ENCODE assay signal across 8 cellular contexts in genomic region chr20:25136643-25137559, GRCh38. TPM values are rescaled to one million over a fixed set of nuclear protein-coding genes. Genes with fewer than 3 reads are reported as not detected.
DNase-seq lines count a peak whose midpoint lies in the region; ATAC-seq and TF ChIP-seq lines count a peak whose summit lies in the region.

No MANE protein-coding gene starts in this region.

- no peaks in the 10 kb centered on the region for H3K9me3 Mint-ChIP-seq in activated CD8-positive, alpha-beta memory T cell treated with anti-CD3 and anti-CD28 coated beads, Interleukin-2, amount 10 ng/mL, durations not matched to agents 7 days and 5 days (ENCODE audit: low read depth)

- H3K4me3 ChIP-seq in HEK293 (ENCODE audit: low read depth, low read length), result no peak overlapping the region
- no peak overlapping the region for H3K4me3 ChIP-seq in astrocyte of the spinal cord (ENCODE audit: low read depth, low read length)

- no peaks in the 10 kb centered on the region for H3K36me3 Mint-ChIP-seq in activated CD8-positive, alpha-beta memory T cell treated with anti-CD3 and anti-CD28 coated beads, Interleukin-2, amount 10 ng/mL, durations not matched to agents 7 days and 5 days

- no peak overlapping the region for H3K27ac ChIP-seq in HEK293 (ENCODE audit: extremely low read depth, low read depth, low read length)

- ATAC-seq in activated CD8-positive, alpha-beta memory T cell treated with anti-CD3 and anti-CD28 coated beads, Interleukin-2, amount 10 ng/mL, durations not matched to agents 7 days and 5 days, result no peak
- no peak for ATAC-seq in HG03280 (IDR thresholded peaks at IDR 0.05; ENCODE audit: unreplicated experiment)

- H3K4me3 Mint-ChIP-seq in activated CD8-positive, alpha-beta memory T cell treated with anti-CD3 and anti-CD28 coated beads, Interleukin-2, amount 10 ng/mL, durations not matched to agents 7 days and 5 days, result no peak overlapping the region

- H3K4me1 Mint-ChIP-seq in activated CD8-positive, alpha-beta memory T cell treated with anti-CD3 and anti-CD28 coated beads, Interleukin-2, amount 10 ng/mL, durations not matched to agents 7 days and 5 days, result no peaks in the 10 kb centered on the region

- TF ChIP-seq CTCF in HEK293 (tag by site-specific recombination; IDR thresholded peaks at IDR 0.05) (no peak), astrocyte of the spinal cord (IDR thresholded peaks at IDR 0.05; ENCODE audit: low read depth, low read length) (no peak)

- H3K36me3 ChIP-seq in HEK293 (ENCODE audit: control insufficient read depth in 2 of 2, insufficient read depth in 1 of 2, low read length in 2 of 2), result no peaks in the 10 kb centered on the region

- H3K27ac Mint-ChIP-seq in activated CD8-positive, alpha-beta memory T cell treated with anti-CD3 and anti-CD28 coated beads, Interleukin-2, amount 10 ng/mL, durations not matched to agents 7 days and 5 days, result no peak overlapping the region

- CTCF ChIA-PET in HEK293 (lab: Yijun Ruan, JAX), result interaction anchor here (0.6 to 1.4 kb wide), 2 partner anchors 42 to 162 kb away, joined by 4 to 5 read pairs; no protein-coding TSS in a partner anchor
- CTCF ChIA-PET in activated CD8-positive, alpha-beta memory T cell treated with anti-CD3 and anti-CD28 coated beads, Interleukin-2, amount 10 ng/mL, durations not matched to agents 7 days and 5 days (lab: Charles Lee), result no interaction called here

- DNase-seq in astrocyte of the spinal cord (ENCODE audit: low read depth, low spot score), result peak; percentile 90
- peak in 41 of 51 donors; percentile 15 to 87 (median 64) for DNase-seq in hypothalamus (lab: John Stamatoyannopoulos, UW)
- peak; percentile 93 for DNase-seq in stromal cell of bone marrow (ENCODE audit: low read depth)
- DNase-seq in activated effector memory CD4-positive, alpha-beta T cell treated with anti-CD3 and anti-CD28 coated beads, Interleukin-2, amount 50 U/mL, for 16 hours, result no peak
- DNase-seq in mesenteric fat pad (ENCODE audit: low spot score), result no peak
- no peak for DNase-seq in activated CD8-positive, alpha-beta memory T cell treated with anti-CD3 and anti-CD28 coated beads, Interleukin-2, amount 10 ng/mL, durations not matched to agents 7 days and 5 days

- no peaks in the 10 kb centered on the region for H3K4me1 ChIP-seq in HEK293 (ENCODE audit: control insufficient read depth, insufficient read depth, low read length)

- POLR2A ChIA-PET in HEK293 (lab: Yijun Ruan, JAX), result no interaction called here

- H3K9me3 ChIP-seq in HEK293 (ENCODE audit: control insufficient read depth, insufficient read depth, low read depth, low read length), result no peaks in the 10 kb centered on the region

- peaks cover 2% of the 10 kb centered on the region for H3K27me3 Mint-ChIP-seq in activated CD8-positive, alpha-beta memory T cell treated with anti-CD3 and anti-CD28 coated beads, Interleukin-2, amount 10 ng/mL, durations not matched to agents 7 days and 5 days

- in situ Hi-C loops in astrocyte of the spinal cord (cut with HindIII; ENCODE audit: low sequenced_read_pairs), result no loop called here

TF ChIP-seq in HEK293, 187 proteins besides CTCF, POLR2A, EP300 and RAD21:
- TF ChIP-seq GLIS2 (tag by site-specific recombination; IDR thresholded peaks at IDR 0.05) (peak; percentile 60; the same call in 1 of the 2 replicates), ZNF133 (tag by site-specific recombination; IDR thresholded peaks at IDR 0.05) (no peak), ZIC2 (tag by site-specific recombination; IDR thresholded peaks at IDR 0.05) (peak; percentile 54), EGR2 (tag by site-specific recombination; IDR thresholded peaks at IDR 0.05; ENCODE audit: low read depth) (peak; percentile 37; the same call in 1 of the 2 replicates), ZNF560 (tag by site-specific recombination; IDR thresholded peaks at IDR 0.05; ENCODE audit: borderline replicate concordance) (no peak), GLIS1 (tag by site-specific recombination; IDR thresholded peaks at IDR 0.05) (peak; percentile 98), ZNF280C (tag by site-specific recombination; IDR thresholded peaks at IDR 0.05) (no peak)

RNA-seq across cellular contexts. Expression of gene VSX1, which starts 55.0 kb away (rescaled TPM):
- total RNA-seq in mesenteric fat pad, result not detected
- total RNA-seq in activated CD8-positive, alpha-beta memory T cell treated with anti-CD3 and anti-CD28 coated beads, Interleukin-2, amount 10 ng/mL, durations not matched to agents 7 days and 5 days, result not detected

RNA-seq across cellular contexts. Expression of gene ENTPD6, which starts 58.6 kb away (rescaled TPM):
- 54.3 TPM for total RNA-seq in mesenteric fat pad
- 10 to 100 TPM; 37.6 to 42.0 TPM for total RNA-seq in activated CD8-positive, alpha-beta memory T cell treated with anti-CD3 and anti-CD28 coated beads, Interleukin-2, amount 10 ng/mL, durations not matched to agents 7 days and 5 days

Comparison
In these comparisons a context has a peak if more than half of its experiments do, and no peak if none do; other contexts are left out.
1. DNase-seq: peak in astrocyte of the spinal cord (single experiment), hypothalamus (41 of 51) and stromal cell of bone marrow (single experiment); none in activated effector memory CD4-positive, alpha-beta T cell treated with anti-CD3 and anti-CD28 coated beads, Interleukin-2, amount 50 U/mL, for 16 hours (single experiment), mesenteric fat pad (single experiment) and activated CD8-positive, alpha-beta memory T cell treated with anti-CD3 and anti-CD28 coated beads, Interleukin-2, amount 10 ng/mL, durations not matched to agents 7 days and 5 days (single experiment).